In the genomic region with DNA sequence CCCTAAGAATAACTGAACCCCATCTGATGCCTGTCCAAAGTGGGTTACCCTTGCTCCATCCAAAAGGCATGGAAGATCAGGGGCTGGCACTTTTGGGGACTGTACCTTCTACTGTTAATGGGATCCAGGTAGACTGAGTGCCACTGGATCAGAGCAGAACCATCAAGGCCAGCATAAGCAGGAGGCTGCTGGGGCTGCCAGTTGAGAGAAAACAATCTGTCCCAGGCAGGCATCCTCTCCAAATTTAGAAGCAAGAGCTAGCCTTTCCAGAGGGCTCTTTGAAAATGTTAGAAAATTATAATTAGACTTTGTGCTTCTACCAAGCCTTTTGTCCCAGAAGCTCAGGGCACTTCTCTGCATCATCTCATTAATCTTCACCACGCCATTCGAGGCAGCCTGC, we compare ENCODE assay signal across 32 cellular contexts.
"Had no signal": no experiment of that assay in that cellular context is flagged by ENCODE, and none has a peak within 500 bp of the region (broad histone marks: within the 10 kb centered on the region; RNA-seq: fewer than 3 reads in every experiment).

No MANE protein-coding gene starts in this region.

- H3K9me3 ChIP-seq: adrenal gland, body of pancreas, breast epithelium, SJSA1 had no signal

- DNase-seq: activated B cell treated with CpG ODN at 0.5 μM for 24 hours; activated CD4-positive, alpha-beta memory T cell treated with anti-CD3 and anti-CD28 coated beads for 36 hours; activated CD4-positive, alpha-beta T cell treated with anti-CD3 and anti-CD28 coated beads for 4 hours; activated CD4-positive, alpha-beta T cell treated with anti-CD3 and anti-CD28 coated beads, Interleukin-2, amount 50 U/mL, for 1 hour; activated CD4-positive, CD25-positive, alpha-beta regulatory T cell treated with anti-CD3 and anti-CD28 coated beads, Interleukin-2, amount 50 U/mL, for 72 hours; activated CD8-positive, alpha-beta memory T cell treated with anti-CD3 and anti-CD28 coated beads, Interleukin-2, amount 50 U/mL, for 4 hours; activated gamma-delta T cell treated with Interleukin-2 at 50 U/mL for 16 hours; activated naive CD4-positive, alpha-beta T cell treated with anti-CD3 and anti-CD28 coated beads for 36 hours; activated T-cell treated with anti-CD3 and anti-CD28 coated beads for 4 hours; activated T-cell treated with anti-CD3 and anti-CD28 coated beads, Interleukin-2, amount 50 U/mL, for 4 hours; adrenal gland; body of pancreas; Kasumi-1; KG1; MM.1S; MV-4-11; NCI-H1092; NCI-H1436 treated with DMSO at 0.1 percent for 48 hours; NCI-H1694 treated with DMSO at 0.1 percent for 48 hours; NCI-H2029 treated with DMSO at 0.1 percent for 48 hours; NCI-H2107; NCI-H510A; NCI-H526; SHP77 treated with DMSO at 0.1 percent for 48 hours; T-cell; T-helper 17 cell; T-helper 9 cell had no signal

- ATAC-seq: activated naive CD4-positive, alpha-beta T cell treated with anti-CD3 and anti-CD28 coated beads, Interleukin-2, amount 50 U/mL, for 72 hours; activated T-cell treated with anti-CD3 and anti-CD28 coated beads, Interleukin-2, amount 50 U/mL, for 4 hours; body of pancreas; SK-N-SH treated with all-trans-retinoic acid at 6 μM for 48 hours; T-cell; T-helper 17 cell had no signal

- H3K27me3 ChIP-seq: adrenal gland, body of pancreas, breast epithelium, SJSA1 had no signal

- H3K4me3 ChIP-seq: adrenal gland, body of pancreas, breast epithelium, SJSA1 had no signal

- H3K4me1 ChIP-seq: breast epithelium had no signal

- H3K36me3 ChIP-seq: adrenal gland, breast epithelium, SJSA1 had no signal

- H3K27ac ChIP-seq: adrenal gland, body of pancreas, breast epithelium, VCaP had no signal
